In genomic region chr9:125758986-125759811, GRCh38 we compare ENCODE assay signal across 8 cellular contexts. TPM values are rescaled to one million over a fixed set of nuclear protein-coding genes. Genes with fewer than 3 reads are reported as not detected.
DNase-seq lines count a peak whose midpoint lies in the region; ATAC-seq, FAIRE-seq and TF ChIP-seq lines count a peak whose summit lies in the region.

No MANE protein-coding gene starts in this region.

- H3K79me2 ChIP-seq in ACC112 (ENCODE audit: control insufficient read depth, insufficient read depth, low read length, unreplicated experiment) = peaks cover 46% of the 10 kb centered on the region

- H3K9ac ChIP-seq in rectal smooth muscle tissue (ENCODE audit: low read length) = no peak overlapping the region

- peak overlapping the region; percentile 28 for H2AFZ ChIP-seq in ACC112 (ENCODE audit: low read length, unreplicated experiment)

- H3K4me1 ChIP-seq in ACC112 (ENCODE audit: control insufficient read depth, insufficient read depth, low read length, unreplicated experiment) (peaks cover 24% of the 10 kb centered on the region), Peyer's patch (no peaks in the 10 kb centered on the region), rectal smooth muscle tissue (ENCODE audit: control insufficient read depth, insufficient read depth, low read length) (peaks cover 33% of the 10 kb centered on the region)

- peak; percentile 90 for FAIRE-seq in GM12892 (lab: Jason Lieb, UNC)

- no peak for TF ChIP-seq CTCF in Peyer's patch (IDR thresholded peaks at IDR 0.05)

- no peaks in the 10 kb centered on the region for H3K36me3 ChIP-seq in ACC112 (ENCODE audit: insufficient read depth, low read length)
- H3K36me3 ChIP-seq in Peyer's patch = no peaks in the 10 kb centered on the region
- H3K36me3 ChIP-seq in rectal smooth muscle tissue (ENCODE audit: control insufficient read depth, insufficient read depth, low read length) = no peaks in the 10 kb centered on the region

- H3K27ac ChIP-seq in ACC112 (ENCODE audit: low read depth, low read length) = no peak overlapping the region
- peak overlapping the region in 2 of 4 donors; percentile 21 to 33 for H3K27ac ChIP-seq in Peyer's patch
- H3K27ac ChIP-seq in rectal smooth muscle tissue (ENCODE audit: low read depth, low read length) = no peak overlapping the region

- DNase-seq in GM12892 (ENCODE audit: insufficient read length) (no peak), Peyer's patch (no peak), germinal center (ENCODE audit: low spot score) (peak; percentile 70), middle frontal gyrus (ENCODE audit: extremely low spot score, low spot score) (no peak), GOT3 (lab: John Stamatoyannopoulos, UW) (no peak)

- peak overlapping the region; percentile 75 for H3K4me3 ChIP-seq in ACC112 (ENCODE audit: low read depth, low read length)
- peak overlapping the region in 3 of 4 donors; percentile 14 to 25 (median 24) for H3K4me3 ChIP-seq in Peyer's patch
- H3K4me3 ChIP-seq in rectal smooth muscle tissue (ENCODE audit: low read length) = peak overlapping the region; percentile 44

- no peaks in the 10 kb centered on the region for H3K9me3 ChIP-seq in Peyer's patch

- TF ChIP-seq POLR2A in GM12892 (IDR thresholded peaks at IDR 0.05; ENCODE audit: low read depth, low read length) (0 out of 2 replicates have a peak, but pooled peaks have one; percentile 30), Peyer's patch (IDR thresholded peaks at IDR 0.05) (no peak)

- ATAC-seq in HG02840 (IDR thresholded peaks at IDR 0.05; ENCODE audit: low FRiP score, unreplicated experiment) = no peak

- H3K27me3 ChIP-seq in ACC112 (ENCODE audit: insufficient read depth, low read length) (no peaks in the 10 kb centered on the region), Peyer's patch (no peaks in the 10 kb centered on the region), rectal smooth muscle tissue (ENCODE audit: control insufficient read depth, insufficient read depth, low read length) (no peaks in the 10 kb centered on the region)

RNA-seq across cellular contexts. Expression of gene PBX3, which starts 12.0 kb away (rescaled TPM):
- 25.3 TPM for polyA plus RNA-seq in GM12892 (2012; ENCODE audit: missing spikeins)
- total RNA-seq in Peyer's patch = 10 to 100 TPM in 3 of 4 donors, 1 to 10 TPM in 1; 7.7 to 83.3 (median 12.1) TPM

RNA-seq across cellular contexts. Expression of gene MAPKAP1, which starts 52.2 kb away (rescaled TPM):
- 74.3 TPM for polyA plus RNA-seq in GM12892 (2012; ENCODE audit: missing spikeins)
- total RNA-seq in Peyer's patch = 10 to 100 TPM; 59.0 to 98.2 (median 70.9) TPM

Comparison
In these comparisons a context has a peak if more than half of its experiments do, and no peak if none do; other contexts are left out.
1. H3K4me3 ChIP-seq: peak in every context shown above with its lines; median percentile 75 in ACC112; 44 in rectal smooth muscle tissue; 24 in Peyer's patch.